ENCODE assay signal across 9 cellular contexts in genomic region chr7:100434297-100435144, GRCh38. TPM values are rescaled to one million over a fixed set of nuclear protein-coding genes. Genes with fewer than 3 reads are reported as not detected.
DNase-seq lines count a peak whose midpoint lies in the region; ATAC-seq and TF ChIP-seq lines count a peak whose summit lies in the region.
"Had no signal": no experiment of that assay in that cellular context is flagged by ENCODE, and none has a peak within 500 bp of the region (broad histone marks: within the 10 kb centered on the region; RNA-seq: fewer than 3 reads in every experiment).

No MANE protein-coding gene starts in this region.

- DNase-seq in SK-N-SH (no peak), WERI-Rb-1 (no peak), glutamatergic neuron (no peak), smooth muscle cell (lab: John Stamatoyannopoulos, UW; ENCODE audit: unreplicated experiment) (no peak), OCI-M2 (lab: John Stamatoyannopoulos, UW; ENCODE audit: unreplicated experiment) (no peak)
- DNase-seq: AML-193 had no signal

- H3K4me2 ChIP-seq in SK-N-SH = peak overlapping the region; percentile 100
- H3K4me2 ChIP-seq in smooth muscle cell = peak overlapping the region; percentile 98

- POLR2A ChIA-PET in SK-N-SH (lab: Yijun Ruan, JAX) = interaction anchor here (0.8 kb wide), 1 partner anchor 33 kb away, joined by 3 read pairs; no protein-coding TSS in a partner anchor

- TF ChIP-seq CTCF in SK-N-SH (IDR thresholded peaks at IDR 0.05) = no peak
- TF ChIP-seq CTCF in WERI-Rb-1 (IDR thresholded peaks at IDR 0.05; ENCODE audit: low read depth, low read length) = no peak
- TF ChIP-seq CTCF in glutamatergic neuron (IDR thresholded peaks at IDR 0.05; ENCODE audit: partially characterized antibody, unreplicated experiment) = no peak
- no peak for TF ChIP-seq CTCF in smooth muscle cell (IDR thresholded peaks at IDR 0.05; ENCODE audit: borderline replicate concordance, insufficient read depth, poor library complexity, severe bottlenecking)

- H3K79me2 ChIP-seq in SK-N-SH (ENCODE audit: insufficient read depth) (peaks cover 63% of the 10 kb centered on the region), smooth muscle cell (ENCODE audit: low read depth) (peaks cover 38% of the 10 kb centered on the region)

- H3K9me3 ChIP-seq in SK-N-SH (no peaks in the 10 kb centered on the region), WERI-Rb-1 (ENCODE audit: severe bottlenecking) (no peaks in the 10 kb centered on the region), smooth muscle cell (replicated peaks; ENCODE audit: low read depth) (no peaks in the 10 kb centered on the region)

- no peak for TF ChIP-seq RAD21 in SK-N-SH (IDR thresholded peaks at IDR 0.05; ENCODE audit: low read length)

- CTCF ChIA-PET in SK-N-SH (lab: Yijun Ruan, JAX) = interaction anchor here (0.7 to 2.3 kb wide), 5 partner anchors 16 to 49 kb away, joined by 3 to 14 read pairs (median 4); partner anchors contain the start of gene NYAP1

- H3K9me3 Mint-ChIP-seq in glutamatergic neuron (ENCODE audit: unreplicated experiment) = peaks cover 15% of the 10 kb centered on the region

- H3K4me1 ChIP-seq in SK-N-SH (ENCODE audit: control insufficient read depth in 1 of 2, insufficient read depth in 2 of 2, low read depth in 1 of 2, low read length in 1 of 2) = peaks cover 23 to 47% of the 10 kb centered on the region in 2 experiments; a peak in 3 of 4 replicates
- H3K4me1 ChIP-seq in smooth muscle cell (ENCODE audit: low read depth) = peaks cover 27% of the 10 kb centered on the region

- H3K9me2 ChIP-seq in SK-N-SH = no peaks in the 10 kb centered on the region

- no peaks in the 10 kb centered on the region for H3K36me3 Mint-ChIP-seq in glutamatergic neuron (ENCODE audit: unreplicated experiment)

- H4K20me1 ChIP-seq in SK-N-SH (ENCODE audit: insufficient read depth) (peaks cover 13% of the 10 kb centered on the region), smooth muscle cell (ENCODE audit: low read depth) (peaks cover 23% of the 10 kb centered on the region)

- no peak for ATAC-seq in SK-N-SH treated with all-trans-retinoic acid at 6 μM for 48 hours
- ATAC-seq in GM19452 (IDR thresholded peaks at IDR 0.05; ENCODE audit: unreplicated experiment) = no peak
- ATAC-seq in HG03565 (IDR thresholded peaks at IDR 0.05; ENCODE audit: unreplicated experiment) = no peak

- no peak for TF ChIP-seq EP300 in SK-N-SH (IDR thresholded peaks at IDR 0.05; ENCODE audit: borderline replicate concordance in 1 of 2, low read depth in 1 of 2, low read length in 1 of 2)

- H3K27ac ChIP-seq in SK-N-SH (ENCODE audit: low read depth in 2 of 2, low read length in 1 of 2) (peak overlapping the region; percentile 79 to 99; a peak in 3 of 4 replicates), WERI-Rb-1 (peak overlapping the region; percentile 88), smooth muscle cell (ENCODE audit: low read depth) (peak overlapping the region; percentile 83)

- peak overlapping the region; percentile 79 to 93 for H3K4me3 ChIP-seq in SK-N-SH (ENCODE audit: low read depth in 2 of 2, low read length in 1 of 2)
- no peak overlapping the region for H3K4me3 ChIP-seq in WERI-Rb-1 (ENCODE audit: low read depth, low read length)
- H3K4me3 ChIP-seq in smooth muscle cell = peak overlapping the region; percentile 90

- H3K4me1 Mint-ChIP-seq in glutamatergic neuron (ENCODE audit: low read depth, unreplicated experiment) = peaks cover 8% of the 10 kb centered on the region

- peak overlapping the region; percentile 89 for H3K4me3 Mint-ChIP-seq in glutamatergic neuron (ENCODE audit: unreplicated experiment)

- H3K27me3 ChIP-seq in SK-N-SH (ENCODE audit: insufficient read depth) (no peaks in the 10 kb centered on the region), WERI-Rb-1 (ENCODE audit: insufficient read depth, low read depth, severe bottlenecking) (no peaks in the 10 kb centered on the region), smooth muscle cell (ENCODE audit: low read depth) (no peaks in the 10 kb centered on the region)

- peaks cover 9% of the 10 kb centered on the region for H3K27me3 Mint-ChIP-seq in glutamatergic neuron (ENCODE audit: unreplicated experiment)

- H3K36me3 ChIP-seq in SK-N-SH (replicated peaks in 1 of 2; ENCODE audit: control insufficient read depth in 1 of 2, insufficient read depth in 2 of 2, low read length in 1 of 2) (peaks cover 41 to 43% of the 10 kb centered on the region in 2 experiments), WERI-Rb-1 (peaks cover 57% of the 10 kb centered on the region), smooth muscle cell (ENCODE audit: low read depth) (no peaks in the 10 kb centered on the region)

- peak overlapping the region; percentile 10 for H3K27ac Mint-ChIP-seq in glutamatergic neuron (ENCODE audit: unreplicated experiment)

- peaks cover 40% of the 10 kb centered on the region for H3F3A ChIP-seq in SK-N-SH (replicated peaks; ENCODE audit: insufficient read depth)
- peaks cover 15% of the 10 kb centered on the region for H3F3A ChIP-seq in smooth muscle cell (ENCODE audit: low read depth)

- H3K9ac ChIP-seq in SK-N-SH (peak overlapping the region; percentile 91), smooth muscle cell (ENCODE audit: low read depth) (peak overlapping the region; percentile 91)

- WGBS in SK-N-SH (ENCODE audit: low lambda C conversion rate) = 88% methylated on average over 22 of the region's 22 CpGs
- 91% methylated on average over 22 of the region's 22 CpGs for WGBS in smooth muscle cell (ENCODE audit: low lambda C conversion rate)

- H2AFZ ChIP-seq in SK-N-SH (ENCODE audit: low read depth) = no peak overlapping the region
- no peak overlapping the region for H2AFZ ChIP-seq in smooth muscle cell (ENCODE audit: low read depth)

TF ChIP-seq in SK-N-SH, 30 proteins besides CTCF, POLR2A, EP300 and RAD21 (continues in another document):
- TF ChIP-seq FOSL2 (IDR thresholded peaks at IDR 0.05; ENCODE audit: borderline replicate concordance, low read depth) (no peak), USF2 (IDR thresholded peaks at IDR 0.05; ENCODE audit: borderline replicate concordance, low read depth, low read length) (no peak), GATA2 (CRISPR knock-in tag; IDR thresholded peaks at IDR 0.05) (no peak)

TF ChIP-seq in SK-N-SH treated with all-trans-retinoic acid at 6 μM for 48 hours, 23 proteins besides CTCF, POLR2A, EP300 and RAD21:
- no peak for TF ChIP-seq ISL1 (CRISPR knock-in tag; IDR thresholded peaks at IDR 0.05)

RNA-seq across cellular contexts. Expression of gene PPP1R35, which starts 1.8 kb away (rescaled TPM):
- polyA plus RNA-seq in SK-N-SH (2012; rRNA removed) (66.9 and 75.9 TPM in 2 replicates), smooth muscle cell (41.6 and 46.0 TPM in 2 replicates)
- 26.7 and 37.5 TPM in 2 replicates for polyA plus RNA-seq in SK-N-SH (2012; cell fraction: cytosol; rRNA removed)
- polyA plus RNA-seq in SK-N-SH (2012; cell fraction: nucleus; rRNA removed) = 280 and 468 TPM in 2 replicates
- total RNA-seq in glutamatergic neuron (ENCODE audit: unreplicated experiment) (24.1 TPM), smooth muscle cell (12.5 and 21.5 TPM in 2 replicates)

RNA-seq across cellular contexts. Expression of gene MEPCE, which starts 4.9 kb away (rescaled TPM):
- polyA plus RNA-seq in SK-N-SH (2012; rRNA removed) (16.7 and 20.2 TPM in 2 replicates), smooth muscle cell (14.8 and 14.9 TPM in 2 replicates)
- polyA plus RNA-seq in SK-N-SH (2012; cell fraction: cytosol; rRNA removed) = 13.7 and 17.2 TPM in 2 replicates
- 45.2 and 52.4 TPM in 2 replicates for polyA plus RNA-seq in SK-N-SH (2012; cell fraction: nucleus; rRNA removed)
- total RNA-seq in glutamatergic neuron (ENCODE audit: unreplicated experiment) (18.5 TPM), smooth muscle cell (19.7 and 20.3 TPM in 2 replicates)

RNA-seq across cellular contexts. Expression of gene ZCWPW1, which starts 6.0 kb away (rescaled TPM):
- polyA plus RNA-seq in SK-N-SH (2012; rRNA removed) = 3.4 and 4.1 TPM in 2 replicates
- 3.1 and 3.5 TPM in 2 replicates for polyA plus RNA-seq in SK-N-SH (2012; cell fraction: cytosol; rRNA removed)
- 10.2 and 15.5 TPM in 2 replicates for polyA plus RNA-seq in SK-N-SH (2012; cell fraction: nucleus; rRNA removed)
- 1.8 TPM for total RNA-seq in glutamatergic neuron (ENCODE audit: unreplicated experiment)
- 0.27 and 5.3 TPM in 2 replicates for total RNA-seq in smooth muscle cell
- 3.8 and 3.9 TPM in 2 replicates for polyA plus RNA-seq in smooth muscle cell

RNA-seq across cellular contexts. Expression of gene SPACDR, which starts 29.5 kb away (rescaled TPM):
- 0.93 and 1.5 TPM in 2 replicates for polyA plus RNA-seq in SK-N-SH (2012; rRNA removed)
- 0.44 and 0.47 TPM in 2 replicates for polyA plus RNA-seq in SK-N-SH (2012; cell fraction: cytosol; rRNA removed)
- polyA plus RNA-seq in SK-N-SH (2012; cell fraction: nucleus; rRNA removed) = 7.2 and 8.4 TPM in 2 replicates
- 1.7 TPM for total RNA-seq in glutamatergic neuron (ENCODE audit: unreplicated experiment)
- total RNA-seq in smooth muscle cell = not detected in 2 replicates
- polyA plus RNA-seq in smooth muscle cell = 0.58 and 2.2 TPM in 2 replicates

RNA-seq across cellular contexts. Expression of gene TSC22D4, which starts 44.5 kb away (rescaled TPM):
- polyA plus RNA-seq in SK-N-SH (2012; rRNA removed) (20.3 and 32.7 TPM in 2 replicates), smooth muscle cell (46.9 and 51.1 TPM in 2 replicates)
- 13.4 and 24.0 TPM in 2 replicates for polyA plus RNA-seq in SK-N-SH (2012; cell fraction: cytosol; rRNA removed)
- polyA plus RNA-seq in SK-N-SH (2012; cell fraction: nucleus; rRNA removed) = 45.7 and 64.8 TPM in 2 replicates
- total RNA-seq in glutamatergic neuron (ENCODE audit: unreplicated experiment) (39.6 TPM), smooth muscle cell (14.5 and 20.0 TPM in 2 replicates)
